ENCODE assay signal across 4 cellular contexts in the genomic region with DNA sequence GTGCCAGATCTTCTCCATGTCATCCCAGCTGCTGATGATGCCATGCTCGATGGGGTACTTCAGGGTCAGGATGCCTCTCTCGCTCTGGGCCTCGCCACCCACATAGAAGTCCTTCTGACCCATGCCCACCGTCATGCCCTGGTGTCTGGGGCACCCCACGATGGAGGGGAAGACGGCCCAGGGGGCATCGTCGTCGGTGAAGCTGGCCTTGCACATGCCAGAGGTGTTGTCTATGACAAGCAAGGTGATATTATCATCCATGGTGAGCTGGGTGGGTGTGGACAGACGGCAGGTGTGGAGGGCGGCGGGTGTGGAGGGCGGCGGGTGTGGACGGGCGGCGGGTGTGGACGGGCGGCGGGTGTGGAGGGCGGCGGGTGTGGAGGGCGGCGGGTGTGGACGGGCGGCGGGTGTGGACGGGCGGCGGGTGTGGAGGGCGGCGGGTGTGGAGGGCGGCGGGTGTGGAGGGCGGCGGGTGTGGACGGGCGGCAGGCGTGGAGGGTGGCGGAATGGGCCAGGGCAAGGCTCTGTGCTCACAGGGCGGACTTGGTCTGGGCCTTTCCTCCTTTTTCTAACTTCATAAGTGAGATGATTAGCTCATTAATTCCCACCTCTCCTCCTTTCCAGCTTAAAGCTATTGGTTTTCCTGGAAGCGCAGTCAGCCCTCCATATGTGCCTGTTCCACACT. TPM values are rescaled to one million over a fixed set of nuclear protein-coding genes. Genes with fewer than 3 reads are reported as not detected.
"Had no signal": no experiment of that assay in that cellular context is flagged by ENCODE, and none has a peak within 500 bp of the region (broad histone marks: within the 10 kb centered on the region; RNA-seq: fewer than 3 reads in every experiment).

No MANE protein-coding gene starts in this region.

RNA-seq across cellular contexts. Expression of a gene that starts 30.8 kb away (rescaled TPM):
- total RNA-seq: HT1080, IMR-90, K562 had no signal
- polyA plus RNA-seq: IgD-negative memory B cell, IMR-90, K562 had no signal

RNA-seq across cellular contexts. Expression of a gene that starts 34.8 kb away (rescaled TPM):
- total RNA-seq: HT1080, IMR-90, K562 had no signal
- polyA plus RNA-seq: IMR-90, K562 had no signal

RNA-seq across cellular contexts. Expression of a gene that starts 48.9 kb away (rescaled TPM):
- total RNA-seq: IMR-90 had no signal
- polyA plus RNA-seq: IMR-90 had no signal
